ENCODE assay signal across 12 cellular contexts in genomic region chr2:85015653-85016360, GRCh38. TPM values are rescaled to one million over a fixed set of nuclear protein-coding genes. Genes with fewer than 3 reads are reported as not detected.
DNase-seq lines count a peak whose midpoint lies in the region; ATAC-seq, FAIRE-seq and TF ChIP-seq lines count a peak whose summit lies in the region.
"Had no signal": no experiment of that assay in that cellular context is flagged by ENCODE, and none has a peak within 500 bp of the region (broad histone marks: within the 10 kb centered on the region; RNA-seq: fewer than 3 reads in every experiment).

No MANE protein-coding gene starts in this region.

- TF ChIP-seq CTCF in AG10803 (conservative IDR thresholded peaks at IDR 0.05; ENCODE audit: low read length) (peak; percentile 25; the same call in 1 of the 2 replicates), brain (conservative IDR thresholded peaks at IDR 0.05) (no peak)

- peaks cover 2 to 26% of the 10 kb centered on the region in 2 donors for H3K4me1 ChIP-seq in naive thymus-derived CD4-positive, alpha-beta T cell (ENCODE audit: control insufficient read depth in 2 of 2, insufficient read depth in 2 of 2, low read length in 2 of 2)

- no peak overlapping the region for H3K4me3 Mint-ChIP-seq in brain
- no peak overlapping the region for H3K4me3 Mint-ChIP-seq in naive thymus-derived CD4-positive, alpha-beta T cell

- H3K9me3 ChIP-seq in naive thymus-derived CD4-positive, alpha-beta T cell (ENCODE audit: control insufficient read depth in 2 of 3, low read length in 3 of 3), result no peaks in the 10 kb centered on the region
- H3K9me3 ChIP-seq: right atrium auricular region had no signal

- no peaks in the 10 kb centered on the region for H3K36me3 ChIP-seq in naive thymus-derived CD4-positive, alpha-beta T cell (ENCODE audit: control insufficient read depth in 2 of 3, insufficient read depth in 3 of 3, low read length in 3 of 3)
- H3K36me3 ChIP-seq: right atrium auricular region had no signal

- peaks cover 19% of the 10 kb centered on the region for H3K36me3 Mint-ChIP-seq in brain
- H3K36me3 Mint-ChIP-seq in naive thymus-derived CD4-positive, alpha-beta T cell, result peaks cover 0 to 4% (median under 1%) of the 10 kb centered on the region in 5 donors

- peak; percentile 27 for FAIRE-seq in H54 (lab: Jason Lieb, UNC)

- H3K9me3 Mint-ChIP-seq in brain, result no peaks in the 10 kb centered on the region
- peaks cover 0 to 1% (median 0%) of the 10 kb centered on the region in 11 donors for H3K9me3 Mint-ChIP-seq in naive thymus-derived CD4-positive, alpha-beta T cell

- CTCF ChIA-PET in naive thymus-derived CD4-positive, alpha-beta T cell (lab: Charles Lee), result interaction anchor here (0.6 to 4.3 kb wide), 10 partner anchors 8 to 552 kb away, joined by 3 to 49 read pairs (median 4); no protein-coding TSS in a partner anchor

- peak overlapping the region; percentile 52 for H3K27ac ChIP-seq in naive thymus-derived CD4-positive, alpha-beta T cell (ENCODE audit: low read depth, low read length)

- POLR2A ChIA-PET in naive thymus-derived CD4-positive, alpha-beta T cell (lab: Charles Lee), result interaction anchor here (1.3 to 2.1 kb wide), 2 partner anchors 90 to 109 kb away, joined by 3 to 8 read pairs; no protein-coding TSS in a partner anchor

- H3K27ac Mint-ChIP-seq in brain, result peak overlapping the region in 3 of 5 experiments; percentile 35 to 55 (median 52)
- H3K27ac Mint-ChIP-seq in naive thymus-derived CD4-positive, alpha-beta T cell, result peak overlapping the region in 8 of 9 donors; percentile 1 to 79 (median 60)

- no peak overlapping the region for H3K4me3 ChIP-seq in AG10803 (ENCODE audit: low read length)
- no peak overlapping the region for H3K4me3 ChIP-seq in naive thymus-derived CD4-positive, alpha-beta T cell (ENCODE audit: low read length)
- H3K4me3 ChIP-seq: right atrium auricular region had no signal

- peaks cover 73% of the 10 kb centered on the region for H3K4me1 Mint-ChIP-seq in brain
- H3K4me1 Mint-ChIP-seq in naive thymus-derived CD4-positive, alpha-beta T cell, result peaks cover 58 to 86% (median 74%) of the 10 kb centered on the region in 7 donors

- intact Hi-C loops in naive thymus-derived CD4-positive, alpha-beta T cell (cut with micrococcal nuclease), result loop anchor here (2.0 kb wide), 2 partner anchors 43 to 45 kb away; partner anchors contain the start of gene KCMF1 (in 1 of the 2)

- H3K27me3 ChIP-seq in naive thymus-derived CD4-positive, alpha-beta T cell (ENCODE audit: control insufficient read depth in 2 of 2, insufficient read depth in 2 of 2, low read length in 2 of 2), result no peaks in the 10 kb centered on the region
- H3K27me3 ChIP-seq: right atrium auricular region had no signal

- H3K27me3 Mint-ChIP-seq in brain, result no peaks in the 10 kb centered on the region
- no peaks in the 10 kb centered on the region for H3K27me3 Mint-ChIP-seq in naive thymus-derived CD4-positive, alpha-beta T cell

- no peak for ATAC-seq in naive thymus-derived CD4-positive, alpha-beta T cell
- no peak for ATAC-seq in GM18519 (IDR thresholded peaks at IDR 0.05; ENCODE audit: low FRiP score, unreplicated experiment)

- TF ChIP-seq POLR2A in H54 (IDR thresholded peaks at IDR 0.05; ENCODE audit: low read depth, low read length), result no peak

- DNase-seq in AG10803 (ENCODE audit: low read depth), result peak; percentile 36
- no peak for DNase-seq in H54 (ENCODE audit: insufficient read length, low spot score)
- DNase-seq in naive thymus-derived CD4-positive, alpha-beta T cell, result no peak
- DNase-seq in SK-N-DZ (ENCODE audit: low spot score), result no peak
- no peak for DNase-seq in NCI-H510A (lab: John Stamatoyannopoulos, UW)
- DNase-seq in HK-2 (ENCODE audit: unreplicated experiment), result no peak
- DNase-seq: aorta; NCI-H2171; stimulated activated naive CD4-positive, alpha-beta T cell treated with Interleukin-2 at 50 U/mL for 16 hours had no signal

RNA-seq across cellular contexts. Expression of gene KCMF1, which starts 44.8 kb away (rescaled TPM):
- polyA plus RNA-seq in brain (ENCODE audit: insufficient read depth, low read depth, low replicate concordance), result 39.9 TPM
- total RNA-seq in naive thymus-derived CD4-positive, alpha-beta T cell, result 10 to 100 TPM; 57.7 to 81.3 (median 60.8) TPM
- polyA plus RNA-seq in naive thymus-derived CD4-positive, alpha-beta T cell, result 10 to 100 TPM; 15.6 to 20.2 TPM
- 17.1 and 32.1 TPM in 2 replicates for polyA plus RNA-seq in SK-N-DZ (2014; cell fraction: cytosol; rRNA removed)
- 26.3 and 28.1 TPM in 2 replicates for polyA plus RNA-seq in SK-N-DZ (2014; cell fraction: nucleus; rRNA removed)
